19 cellular contexts compared by ENCODE assay signal in the genomic region with DNA sequence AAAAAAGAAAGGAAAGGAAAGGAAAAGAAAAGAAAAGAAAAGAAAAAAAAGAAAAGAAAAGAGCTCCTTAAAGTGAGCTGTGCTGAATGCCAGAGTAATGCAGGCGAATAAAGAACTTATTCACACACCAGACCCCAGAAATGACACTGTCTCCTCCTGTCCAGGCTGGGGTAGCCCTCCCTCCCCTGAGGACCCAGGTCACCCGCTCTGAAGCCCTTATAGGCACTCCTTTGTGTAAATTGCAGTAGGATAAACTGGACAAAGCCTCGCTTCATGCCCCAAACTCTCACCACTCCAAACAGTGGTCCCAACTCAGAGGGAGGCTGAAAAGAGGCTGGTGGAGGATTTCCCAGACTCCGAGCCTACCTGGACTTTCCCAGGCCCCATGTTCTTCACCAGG. TPM values are rescaled to one million over a fixed set of nuclear protein-coding genes. Genes with fewer than 3 reads are reported as not detected.
A peak's percentile ranks its signal among the peaks of the same experiment; 100 is the strongest.
DNase-seq lines count a peak whose midpoint lies in the region; ATAC-seq and TF ChIP-seq lines count a peak whose summit lies in the region.
"Had no signal": no experiment of that assay in that cellular context is flagged by ENCODE, and none has a peak within 500 bp of the region (broad histone marks: within the 10 kb centered on the region; RNA-seq: fewer than 3 reads in every experiment).

No MANE protein-coding gene starts in this region.

- H3K36me3 Mint-ChIP-seq in chondrocyte (ENCODE audit: low read depth), result peaks cover 3% of the 10 kb centered on the region
- no peaks in the 10 kb centered on the region for H3K36me3 Mint-ChIP-seq in neural progenitor cell
- no peaks in the 10 kb centered on the region for H3K36me3 Mint-ChIP-seq in progenitor cell of endocrine pancreas (ENCODE audit: insufficient read depth)

- POLR2A ChIA-PET in PC-9 (lab: Charles Lee; ENCODE audit: unreplicated experiment), result interaction anchor here (0.6 kb wide), 1 partner anchor 481 kb away, joined by 19 read pairs; no protein-coding TSS in a partner anchor

- H3K79me2 ChIP-seq in PC-9 (ENCODE audit: low read depth), result no peaks in the 10 kb centered on the region
- no peaks in the 10 kb centered on the region for H3K79me2 ChIP-seq in neural progenitor cell (ENCODE audit: low read depth)

- H3F3A ChIP-seq in PC-9 (ENCODE audit: insufficient read depth, low read depth) (peaks cover 16% of the 10 kb centered on the region), neural progenitor cell (ENCODE audit: low read depth) (peaks cover 32% of the 10 kb centered on the region)

- no peak overlapping the region for H3K9ac ChIP-seq in neural progenitor cell

- H3K4me1 Mint-ChIP-seq in chondrocyte (ENCODE audit: low read depth), result peaks cover 20% of the 10 kb centered on the region
- H3K4me1 Mint-ChIP-seq in neural progenitor cell, result peaks cover 66% of the 10 kb centered on the region
- peaks cover 20% of the 10 kb centered on the region for H3K4me1 Mint-ChIP-seq in progenitor cell of endocrine pancreas (ENCODE audit: low read depth)

- no peak for TF ChIP-seq EP300 in ovary (IDR thresholded peaks at IDR 0.05)

- TF ChIP-seq CTCF in PC-9 (conservative IDR thresholded peaks at IDR 0.05), result no peak
- no peak for TF ChIP-seq CTCF in chondrocyte (IDR thresholded peaks at IDR 0.05)
- TF ChIP-seq CTCF in neural progenitor cell (IDR thresholded peaks at IDR 0.05), result no peak
- TF ChIP-seq CTCF in ovary (IDR thresholded peaks at IDR 0.05), result no peak
- no peak for TF ChIP-seq CTCF in progenitor cell of endocrine pancreas (IDR thresholded peaks at IDR 0.05; ENCODE audit: unreplicated experiment)

- no peaks in the 10 kb centered on the region; the same call in 1 of the 2 replicates for H3K9me3 ChIP-seq in PC-9 (ENCODE audit: insufficient read depth, low read depth)
- no peaks in the 10 kb centered on the region for H3K9me3 ChIP-seq in neural progenitor cell (ENCODE audit: low read depth)
- H3K9me3 ChIP-seq in ovary, result no peaks in the 10 kb centered on the region

- H3K27me3 Mint-ChIP-seq in chondrocyte (ENCODE audit: low read depth) (peaks cover 3% of the 10 kb centered on the region), neural progenitor cell (ENCODE audit: insufficient read depth, low read depth) (peaks cover 22% of the 10 kb centered on the region), progenitor cell of endocrine pancreas (peaks cover 6% of the 10 kb centered on the region)

- DNase-seq in PC-9 (no peak), chondrocyte (ENCODE audit: low spot score) (no peak), neural progenitor cell (ENCODE audit: low spot score) (no peak), ovary (no peak), progenitor cell of endocrine pancreas (ENCODE audit: low spot score, unreplicated experiment) (no peak)
- DNase-seq: AML-193, DMS79, KG1, NCI-H1105 treated with DMSO at 0.1 percent for 48 hours, NCI-H1694, NCI-H2107, NCI-H510A treated with DMSO at 0.1 percent for 48 hours, NCI-H774 had no signal

- H3K36me3 ChIP-seq in PC-9 (ENCODE audit: low read depth), result no peaks in the 10 kb centered on the region
- no peaks in the 10 kb centered on the region for H3K36me3 ChIP-seq in neural progenitor cell
- no peaks in the 10 kb centered on the region for H3K36me3 ChIP-seq in ovary

- no peaks in the 10 kb centered on the region for H3K9me3 Mint-ChIP-seq in chondrocyte (ENCODE audit: low read depth)
- H3K9me3 Mint-ChIP-seq in neural progenitor cell, result peaks cover 2% of the 10 kb centered on the region
- H3K9me3 Mint-ChIP-seq in progenitor cell of endocrine pancreas (ENCODE audit: low read depth), result no peaks in the 10 kb centered on the region

- H3K27ac ChIP-seq in PC-9, result peak overlapping the region; percentile 91
- H3K27ac ChIP-seq in neural progenitor cell, result peak overlapping the region; percentile 51
- H3K27ac ChIP-seq in ovary, result no peak overlapping the region
- H3K27ac ChIP-seq: C4-2B, RWPE1 had no signal

- H3K4me3 ChIP-seq in PC-9 (peak overlapping the region; percentile 4; the same call in 1 of the 2 replicates), neural progenitor cell (no peak overlapping the region), ovary (no peak overlapping the region)

- ATAC-seq in GM19395 (IDR thresholded peaks at IDR 0.05; ENCODE audit: unreplicated experiment) (no peak), HG02571 (IDR thresholded peaks at IDR 0.05; ENCODE audit: unreplicated experiment) (no peak)

- TF ChIP-seq POLR2A in ovary (IDR thresholded peaks at IDR 0.05), result no peak

- no peaks in the 10 kb centered on the region for H3K27me3 ChIP-seq in PC-9 (ENCODE audit: insufficient read depth, low read depth)
- no peaks in the 10 kb centered on the region for H3K27me3 ChIP-seq in neural progenitor cell
- H3K27me3 ChIP-seq in ovary, result no peaks in the 10 kb centered on the region

- H3K4me3 Mint-ChIP-seq in chondrocyte (ENCODE audit: unreplicated experiment) (peak overlapping the region; percentile 24), neural progenitor cell (peak overlapping the region; percentile 9), progenitor cell of endocrine pancreas (ENCODE audit: low read depth) (no peak overlapping the region)

- peaks cover 26% of the 10 kb centered on the region for H3K4me1 ChIP-seq in PC-9 (replicated peaks; ENCODE audit: insufficient read depth)
- peaks cover 41% of the 10 kb centered on the region for H3K4me1 ChIP-seq in neural progenitor cell
- H3K4me1 ChIP-seq in ovary (ENCODE audit: insufficient read depth), result no peaks in the 10 kb centered on the region

- H2AFZ ChIP-seq in PC-9 (peak overlapping the region; percentile 59; the same call in 1 of the 2 replicates), neural progenitor cell (replicated peaks) (peak overlapping the region; percentile 14)

- intact Hi-C loops in PC-9 (cut with micrococcal nuclease; ENCODE audit: unreplicated experiment) (no loop called here), ovary (cut with DNase I) (no loop called here)

- no peaks in the 10 kb centered on the region for H3K9me2 ChIP-seq in PC-9 (ENCODE audit: insufficient read depth)

- H4K20me1 ChIP-seq in PC-9 (ENCODE audit: insufficient read depth), result no peaks in the 10 kb centered on the region
- no peaks in the 10 kb centered on the region for H4K20me1 ChIP-seq in neural progenitor cell (ENCODE audit: low read depth)

- 84 to 97% (median 85%) methylated on average over 4 of the region's 4 CpGs for WGBS in ovary, 3 donors

- peak overlapping the region; percentile 78 for H3K4me2 ChIP-seq in PC-9
- no peak overlapping the region for H3K4me2 ChIP-seq in neural progenitor cell

- CTCF ChIA-PET in PC-9 (lab: Charles Lee), result no interaction called here

- BruUV-seq in PC-9 (replicated peaks; lab: Mats Ljungman, UMichigan), result no TSS peak

- H3K27ac Mint-ChIP-seq in chondrocyte (ENCODE audit: unreplicated experiment) (peak overlapping the region; percentile 89), neural progenitor cell (peak overlapping the region; percentile 76), progenitor cell of endocrine pancreas (no peak overlapping the region)

RNA-seq across cellular contexts. Expression of a gene that starts 46.3 kb away (rescaled TPM):
- total RNA-seq in PC-9 (2021) (0.07 and 0.08 TPM in 2 replicates), chondrocyte (0.15 to 0.25 TPM (median 0.23 TPM) in 3 replicates), neural progenitor cell (ENCODE audit: low replicate concordance) (0.07 and 0.09 TPM in 2 replicates), ovary (under 1 TPM; 0.11 to 0.48 (median 0.28) TPM), progenitor cell of endocrine pancreas (0.67 and 0.89 TPM in 2 replicates)
- under 1 TPM; 0.13 to 0.22 TPM for polyA plus RNA-seq in ovary
- total RNA-seq: A673, HT-29 had no signal

Comparison
In these comparisons a context has a peak if more than half of its experiments do, and no peak if none do; other contexts are left out.
1. H3K27ac ChIP-seq: peak in PC-9 (single experiment) and neural progenitor cell (single experiment); none in ovary (0 of 2).